ENCODE assay signal across 8 cellular contexts in the genomic region with DNA sequence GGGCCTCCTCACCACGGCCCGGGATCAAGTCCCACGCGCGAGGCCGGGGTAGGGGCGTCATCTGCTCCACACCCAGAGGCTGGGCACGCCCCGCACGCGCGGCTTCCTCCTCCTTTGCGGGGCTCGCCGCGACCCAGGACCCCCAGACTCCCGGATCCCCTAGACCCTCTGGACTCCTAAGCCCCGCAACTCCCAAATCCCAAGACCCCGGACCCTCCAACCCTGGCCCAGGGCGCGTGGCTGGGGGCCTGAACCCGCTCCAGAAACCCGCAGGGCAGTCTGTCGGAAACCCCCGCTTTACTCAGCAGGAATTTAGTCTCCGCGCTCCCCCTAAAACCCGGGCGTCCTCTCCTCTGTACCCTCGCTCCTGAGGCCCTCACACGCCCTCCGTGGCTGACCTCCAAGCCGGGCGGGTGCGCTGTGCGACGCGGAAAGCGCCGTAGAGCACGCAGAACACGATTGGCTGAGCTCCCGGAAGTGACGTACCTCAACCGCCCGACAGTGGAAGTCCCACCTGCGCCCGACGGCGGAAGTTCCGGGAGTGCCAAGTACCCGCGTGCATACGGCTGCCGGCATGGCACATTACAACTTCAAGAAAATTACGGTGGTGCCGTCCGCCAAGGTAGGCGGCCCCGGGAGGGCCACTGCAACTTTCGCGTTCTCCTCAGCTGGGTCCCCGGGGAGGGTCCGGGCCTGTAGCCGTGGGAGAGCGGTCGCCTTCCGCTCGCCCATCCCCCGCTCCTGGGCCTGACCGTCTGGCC. TPM values are rescaled to one million over a fixed set of nuclear protein-coding genes. Genes with fewer than 3 reads are reported as not detected.
DNase-seq lines count a peak whose midpoint lies in the region.

A gene (plus strand): TSS at position 529 of the 761 bp plus-strand sequence. CDS start 46 bp downstream, at position 575.

- H2AFZ ChIP-seq in neuron (ENCODE audit: low read depth, low read length) = peak within 1 kb of the TSS; percentile 55

- peaks cover 10% of the 10 kb centered on the region; the same call in 1 of the 2 replicates for H3K4me1 ChIP-seq in HAP-1
- peaks cover 3% of the 10 kb centered on the region; the same call in 1 of the 2 replicates for H3K4me1 ChIP-seq in SJCRH30
- H3K4me1 ChIP-seq in neuron (ENCODE audit: insufficient read depth, low read length) = peaks cover 17% of the 10 kb centered on the region
- H3K4me1 ChIP-seq in subcutaneous abdominal adipose tissue (ENCODE audit: control insufficient read depth in 5 of 5, insufficient read depth in 5 of 5, low read length in 5 of 5) = peaks cover 4 to 41% (median 34%) of the 10 kb centered on the region in 5 donors

- H3K36me3 ChIP-seq in HAP-1 (replicated peaks) (peaks cover 31% of the 10 kb centered on the region), MG63 (peaks cover 35% of the 10 kb centered on the region), SJCRH30 (peaks cover 7% of the 10 kb centered on the region), neuron (ENCODE audit: insufficient read depth, low read length) (peaks cover 11% of the 10 kb centered on the region), subcutaneous abdominal adipose tissue (ENCODE audit: control insufficient read depth in 5 of 5, insufficient read depth in 5 of 5, low read length in 5 of 5) (peaks cover 0 to 6% (median 3%) of the 10 kb centered on the region in 5 donors)

- in situ Hi-C loops in HAP-1 (cut with MboI; ENCODE audit: low sequenced_read_pairs) = loop anchor here (5.0 kb wide), 1 partner anchor 56 kb away; a partner anchor contains a TSS

- no peaks in the 10 kb centered on the region for H3K9me3 ChIP-seq in HAP-1
- H3K9me3 ChIP-seq in MG63 = no peaks in the 10 kb centered on the region
- H3K9me3 ChIP-seq in SJCRH30 (replicated peaks) = no peaks in the 10 kb centered on the region
- no peaks in the 10 kb centered on the region for H3K9me3 ChIP-seq in neuron (ENCODE audit: low read length)
- H3K9me3 ChIP-seq in subcutaneous abdominal adipose tissue (ENCODE audit: control insufficient read depth in 5 of 5, low read length in 5 of 5) = no peaks in the 10 kb centered on the region

- H3K27me3 ChIP-seq in HAP-1 (ENCODE audit: low read depth) = no peaks in the 10 kb centered on the region
- H3K27me3 ChIP-seq in MG63 = no peaks in the 10 kb centered on the region
- no peaks in the 10 kb centered on the region for H3K27me3 ChIP-seq in SJCRH30
- H3K27me3 ChIP-seq in neuron (ENCODE audit: insufficient read depth, low read length) = no peaks in the 10 kb centered on the region
- no peaks in the 10 kb centered on the region for H3K27me3 ChIP-seq in subcutaneous abdominal adipose tissue (ENCODE audit: control insufficient read depth in 5 of 5, insufficient read depth in 4 of 5, low read length in 5 of 5)

- H3K4me3 ChIP-seq in HAP-1 = peak within 1 kb of the TSS; percentile 99
- peak within 1 kb of the TSS; percentile 97 for H3K4me3 ChIP-seq in MG63
- peak within 1 kb of the TSS; percentile 71 for H3K4me3 ChIP-seq in SJCRH30
- H3K4me3 ChIP-seq in neuron (ENCODE audit: low read length) = peak within 1 kb of the TSS; percentile 99
- H3K4me3 ChIP-seq in subcutaneous abdominal adipose tissue (ENCODE audit: low read depth in 1 of 5, low read length in 5 of 5) = peak within 1 kb of the TSS; percentile 86 to 93 (median 92)

- H3K9ac ChIP-seq in subcutaneous abdominal adipose tissue (ENCODE audit: low read length in 5 of 5) = peak within 1 kb of the TSS; percentile 90 to 98 (median 96)

- DNase-seq in GF-D8 (lab: John Stamatoyannopoulos, UW) (peak; percentile 90), HAP-1 (ENCODE audit: low spot score in 2 of 2) (peak; percentile 93 to 98), MG63 (peak; percentile 98), SJCRH30 (peak; percentile 92 to 93), foreskin melanocyte (peak; percentile 93)
- DNase-seq in activated naive CD4-positive, alpha-beta T cell (lab: John Stamatoyannopoulos, UW) = peak; percentile 81 to 92 (median 90)

- H3K27ac ChIP-seq in SJCRH30 = peak within 1 kb of the TSS; percentile 71
- H3K27ac ChIP-seq in subcutaneous abdominal adipose tissue (ENCODE audit: low read depth, low read length) = peak within 1 kb of the TSS; percentile 95

RNA-seq across cellular contexts. Expression of the gene that starts here (rescaled TPM):
- total RNA-seq in MG63 (2014; rRNA removed; shearing (Covaris generic); ENCODE audit: low replicate concordance) = 71.2 and 71.3 TPM in 2 replicates
- total RNA-seq in SJCRH30 (2014; rRNA removed; shearing (Covaris generic)) = 52.3 and 58.5 TPM in 2 replicates

Comparison
In these comparisons a context has a peak if more than half of its experiments do, and no peak if none do; other contexts are left out.
1. Peak in every context shown above with its lines: DNase-seq, H3K4me3 ChIP-seq and H3K27ac ChIP-seq.